ENCODE assay signal across 6 cellular contexts in genomic region chr6:100043961-100044360, GRCh38. TPM values are rescaled to one million over a fixed set of nuclear protein-coding genes. Genes with fewer than 3 reads are reported as not detected.
"Had no signal": no experiment of that assay in that cellular context is flagged by ENCODE, and none has a peak within 500 bp of the region (broad histone marks: within the 10 kb centered on the region; RNA-seq: fewer than 3 reads in every experiment).

No MANE protein-coding gene starts in this region.

RNA-seq across cellular contexts. Expression of gene MCHR2, which starts 49.9 kb away (rescaled TPM):
- total RNA-seq: NCI-H460, OCI-LY7, PC-9, Right ventricle myocardium inferior, RPMI7951, SJCRH30 had no signal
